Comparison of ENCODE assay signal across 24 cellular contexts in genomic region chr11:90491466-90491865, GRCh38.
"Had no signal": no experiment of that assay in that cellular context is flagged by ENCODE, and none has a peak within 500 bp of the region (broad histone marks: within the 10 kb centered on the region; RNA-seq: fewer than 3 reads in every experiment).

No MANE protein-coding gene starts in this region.

- H3K4me3 ChIP-seq: colonic mucosa, coronary artery, dorsolateral prefrontal cortex, esophagus muscularis mucosa, esophagus squamous epithelium, gastrocnemius medialis, gastroesophageal sphincter, heart left ventricle, heart right ventricle, hepatocyte had no signal

- ATAC-seq: effector memory CD8-positive, alpha-beta T cell; esophagus mucosa; foreskin keratinocyte; gastrocnemius medialis; gastroesophageal sphincter; heart left ventricle; heart right ventricle had no signal

- DNase-seq: colonic mucosa; cortex of kidney; dermis blood vessel endothelial cell; dorsolateral prefrontal cortex; effector CD4-positive, alpha-beta T cell; effector CD8-positive, alpha-beta T cell; effector memory CD4-positive, alpha-beta T cell; effector memory CD8-positive, alpha-beta T cell; endodermal cell; erythroblast; esophagus squamous epithelium; foreskin fibroblast; foreskin keratinocyte; foreskin melanocyte; gastrocnemius medialis; glutamatergic neuron; head of caudate nucleus; heart left ventricle; heart right ventricle had no signal
